7 cellular contexts compared by ENCODE assay signal in the genomic region with DNA sequence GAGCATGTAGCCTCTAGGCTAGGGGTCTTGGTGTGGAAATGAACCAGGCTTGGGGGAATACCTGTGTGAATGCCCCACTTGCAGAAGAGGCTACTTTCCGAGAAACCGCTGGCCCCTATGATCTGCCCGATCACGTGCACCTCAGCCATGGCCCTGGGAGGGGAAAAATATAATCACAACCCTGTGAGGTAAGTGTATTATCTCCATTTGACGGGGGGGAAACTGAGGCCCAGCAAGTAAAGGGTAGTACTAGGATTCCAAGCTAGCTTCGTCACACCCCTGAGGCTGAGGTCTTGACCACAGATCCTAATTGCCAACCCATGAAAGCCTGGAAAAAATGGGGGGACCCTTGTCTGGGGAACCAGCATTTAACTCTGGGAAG. TPM values are rescaled to one million over a fixed set of nuclear protein-coding genes. Genes with fewer than 3 reads are reported as not detected.
DNase-seq lines count a peak whose midpoint lies in the region; ATAC-seq and TF ChIP-seq lines count a peak whose summit lies in the region.

No MANE protein-coding gene starts in this region.

- no peaks in the 10 kb centered on the region for H3K36me3 ChIP-seq in stomach

- H3K27me3 ChIP-seq in stomach: no peaks in the 10 kb centered on the region

- no peaks in the 10 kb centered on the region for H3K9me3 Mint-ChIP-seq in activated T-helper 17 cell treated with anti-CD3 and anti-CD28 coated beads, Interleukin-2, amount 50 U/mL, for 72 hours

- peaks cover 6% of the 10 kb centered on the region for H3K36me3 Mint-ChIP-seq in activated T-helper 17 cell treated with anti-CD3 and anti-CD28 coated beads, Interleukin-2, amount 50 U/mL, for 72 hours (ENCODE audit: low read depth)

- H3K27ac ChIP-seq in stomach: peak overlapping the region; percentile 92 to 99 (median 95)

- TF ChIP-seq EP300 in stomach (IDR thresholded peaks at IDR 0.05): no peak

- peak overlapping the region; percentile 94 for H3K4me3 Mint-ChIP-seq in activated T-helper 17 cell treated with anti-CD3 and anti-CD28 coated beads, Interleukin-2, amount 50 U/mL, for 72 hours

- H3K27me3 Mint-ChIP-seq in activated T-helper 17 cell treated with anti-CD3 and anti-CD28 coated beads, Interleukin-2, amount 50 U/mL, for 72 hours: no peaks in the 10 kb centered on the region

- H3K27ac Mint-ChIP-seq in activated T-helper 17 cell treated with anti-CD3 and anti-CD28 coated beads, Interleukin-2, amount 50 U/mL, for 72 hours: peak overlapping the region; percentile 98

- DNase-seq in stomach: no peak
- DNase-seq in NCI-H1092 treated with DMSO at 0.1 percent for 48 hours (lab: John Stamatoyannopoulos, UW): no peak
- no peak for DNase-seq in stimulated activated CD8-positive, alpha-beta memory T cell treated with anti-CD3 and anti-CD28 coated beads, Interleukin-4, amount 100 ng/mL, for 48 hours

- intact Hi-C loops in stomach (cut with DNase I; ENCODE audit: low total_unique reads): no loop called here

- TF ChIP-seq POLR2A in stomach (IDR thresholded peaks at IDR 0.05): no peak

- peaks cover 25 to 50% (median 33%) of the 10 kb centered on the region in 4 donors for H3K4me1 ChIP-seq in stomach

- H3K4me1 Mint-ChIP-seq in activated T-helper 17 cell treated with anti-CD3 and anti-CD28 coated beads, Interleukin-2, amount 50 U/mL, for 72 hours: peaks cover 7% of the 10 kb centered on the region

- H3K4me3 ChIP-seq in iPS-18c (ENCODE audit: insufficient read depth, low read depth, low read length) (peak overlapping the region; percentile 88; the same call in 1 of the 2 replicates), stomach (peak overlapping the region; percentile 51 to 76 (median 66))

- H3K9me3 ChIP-seq in iPS-18c (ENCODE audit: control insufficient read depth, insufficient read depth, low read length) (no peaks in the 10 kb centered on the region), stomach (no peaks in the 10 kb centered on the region)

- no peak for TF ChIP-seq CTCF in stomach (IDR thresholded peaks at IDR 0.05)

- ATAC-seq in HG03378 (IDR thresholded peaks at IDR 0.05; ENCODE audit: unreplicated experiment) (peak; percentile 2), HG03039 (IDR thresholded peaks at IDR 0.05; ENCODE audit: unreplicated experiment) (no peak)
- no peak for ATAC-seq in activated T-helper 17 cell treated with anti-CD3 and anti-CD28 coated beads, Interleukin-2, amount 50 U/mL, for 72 hours (replicated peaks)

- WGBS in stomach, 5 donors: 43 to 53% (median 45%) methylated on average over 6 of the region's 6 CpGs

RNA-seq across cellular contexts. Expression of a gene that starts 0.6 kb away (rescaled TPM):
- 1 to 10 TPM; 6.7 to 9.5 TPM for total RNA-seq in activated T-helper 17 cell treated with anti-CD3 and anti-CD28 coated beads, Interleukin-2, amount 50 U/mL, for 72 hours
- total RNA-seq in stomach: 10 to 100 TPM in 1 of 5 donors, 1 to 10 TPM in 2, under 1 TPM in 1, not detected in 1; 0.58 to 20.3 (median 5.3) TPM
- 10 to 100 TPM in 2 of 3 donors, 1 to 10 TPM in 1; 9.2 to 17.4 (median 10.7) TPM for polyA plus RNA-seq in stomach

RNA-seq across cellular contexts. Expression of a gene that starts 9.6 kb away (rescaled TPM):
- 100 to 1,000 TPM; 107 to 158 TPM for total RNA-seq in activated T-helper 17 cell treated with anti-CD3 and anti-CD28 coated beads, Interleukin-2, amount 50 U/mL, for 72 hours
- 10 to 100 TPM in 3 of 5 donors, 1 to 10 TPM in 2; 1.3 to 54.3 (median 13.6) TPM for total RNA-seq in stomach
- 10 to 100 TPM; 10.2 to 15.6 (median 15.4) TPM for polyA plus RNA-seq in stomach

RNA-seq across cellular contexts. Expression of a gene that starts 13.0 kb away (rescaled TPM):
- 10 to 100 TPM in 1 of 2 donors, 1 to 10 TPM in 1; 3.5 to 15.1 TPM for total RNA-seq in activated T-helper 17 cell treated with anti-CD3 and anti-CD28 coated beads, Interleukin-2, amount 50 U/mL, for 72 hours
- total RNA-seq in stomach: 10 to 100 TPM in 2 of 5 donors, 1 to 10 TPM in 3; 2.3 to 76.3 (median 8.2) TPM
- polyA plus RNA-seq in stomach: 10 to 100 TPM; 14.8 to 33.9 (median 22.4) TPM

RNA-seq across cellular contexts. Expression of a gene that starts 33.8 kb away (rescaled TPM):
- 10 to 100 TPM; 33.0 to 58.7 TPM for total RNA-seq in activated T-helper 17 cell treated with anti-CD3 and anti-CD28 coated beads, Interleukin-2, amount 50 U/mL, for 72 hours
- total RNA-seq in stomach: 100 to 1,000 TPM in 1 of 5 donors, 10 to 100 TPM in 3, 1 to 10 TPM in 1; 4.8 to 131 (median 18.7) TPM
- 10 to 100 TPM; 21.8 to 48.0 (median 26.0) TPM for polyA plus RNA-seq in stomach

RNA-seq across cellular contexts. Expression of a gene that starts 34.3 kb away (rescaled TPM):
- 10 to 100 TPM; 19.4 to 48.1 TPM for total RNA-seq in activated T-helper 17 cell treated with anti-CD3 and anti-CD28 coated beads, Interleukin-2, amount 50 U/mL, for 72 hours
- total RNA-seq in stomach: 10 to 100 TPM in 4 of 5 donors, 1 to 10 TPM in 1; 1.8 to 55.4 (median 23.0) TPM
- 10 to 100 TPM; 48.7 to 80.6 (median 50.9) TPM for polyA plus RNA-seq in stomach
